In genomic region chr7:43649755-43650274, GRCh38 we compare ENCODE assay signal across 8 cellular contexts.
DNase-seq lines count a peak whose midpoint lies in the region; ATAC-seq and TF ChIP-seq lines count a peak whose summit lies in the region.

No MANE protein-coding gene starts in this region.

- no peak for TF ChIP-seq POLR2A in breast epithelium (IDR thresholded peaks at IDR 0.05)

- H3K4me3 ChIP-seq in ACC112 (ENCODE audit: low read depth, low read length) (peak overlapping the region; percentile 35; the same call in 1 of the 2 replicates), breast epithelium (no peak overlapping the region), neuronal stem cell (ENCODE audit: low read length in 2 of 2) (no peak overlapping the region)

- H2AFZ ChIP-seq in ACC112 (ENCODE audit: low read length, unreplicated experiment) (no peak overlapping the region), neuronal stem cell (ENCODE audit: low read length) (no peak overlapping the region)

- H2BK5ac ChIP-seq in neuronal stem cell (ENCODE audit: low read length) = no peak overlapping the region

- no peak overlapping the region for H4K91ac ChIP-seq in neuronal stem cell (ENCODE audit: low read depth, low read length, poor library complexity)

- peak overlapping the region; percentile 11 for H3K4ac ChIP-seq in neuronal stem cell (ENCODE audit: low read length)

- intact Hi-C loops in breast epithelium (cut with DNase I; ENCODE audit: low total_unique reads) = loop anchor here (2.0 kb wide), 1 partner anchor 29 kb away; no protein-coding TSS in a partner anchor

- WGBS in neuronal stem cell (ENCODE audit: extremely low coverage in 2 of 2, insufficient read length in 2 of 2, insufficient replicate concordance in 1 of 2), 2 donors = no CpG with 5 or more reads among the region's 4 CpGs

- peaks cover 70% of the 10 kb centered on the region for H3K4me1 ChIP-seq in ACC112 (ENCODE audit: control insufficient read depth, insufficient read depth, low read length, unreplicated experiment)
- H3K4me1 ChIP-seq in breast epithelium = peaks cover 3 to 10% of the 10 kb centered on the region in 2 donors
- H3K4me1 ChIP-seq in neuronal stem cell (ENCODE audit: control insufficient read depth in 2 of 2, insufficient read depth in 1 of 2, low read depth in 1 of 2, low read length in 2 of 2) = peaks cover 35 to 36% of the 10 kb centered on the region in 2 donors

- H3K27me3 ChIP-seq in ACC112 (ENCODE audit: insufficient read depth, low read length) (no peaks in the 10 kb centered on the region), breast epithelium (no peaks in the 10 kb centered on the region), neuronal stem cell (ENCODE audit: control insufficient read depth in 3 of 3, insufficient read depth in 3 of 3, low read depth in 1 of 3, low read length in 3 of 3) (no peaks in the 10 kb centered on the region)

- no peak overlapping the region for H2BK120ac ChIP-seq in neuronal stem cell (ENCODE audit: low read depth, low read length)

- DNase-seq in SKM-1 treated with dmso at 0.1 percent for 144 hours (lab: John Stamatoyannopoulos, UW; ENCODE audit: unreplicated experiment) = peak; percentile 96
- DNase-seq in breast epithelium (ENCODE audit: low spot score in 2 of 2) = no peak
- no peak for DNase-seq in neuronal stem cell (ENCODE audit: low spot score)
- DNase-seq in G401 (ENCODE audit: low spot score) = no peak
- no peak for DNase-seq in cerebellar cortex (ENCODE audit: low spot score)

- no peaks in the 10 kb centered on the region for H3K9me3 ChIP-seq in breast epithelium
- peaks cover 0 to 8% of the 10 kb centered on the region in 2 donors for H3K9me3 ChIP-seq in neuronal stem cell (replicated peaks in 1 of 2; ENCODE audit: control insufficient read depth in 2 of 2, insufficient read depth in 1 of 2, low read depth in 1 of 2, low read length in 2 of 2)

- H2BK15ac ChIP-seq in neuronal stem cell (ENCODE audit: low read length) = no peak overlapping the region

- H2AK5ac ChIP-seq in neuronal stem cell (ENCODE audit: low read depth, low read length) = no peak overlapping the region

- no peaks in the 10 kb centered on the region for H3K36me3 ChIP-seq in ACC112 (ENCODE audit: insufficient read depth, low read length)
- no peaks in the 10 kb centered on the region for H3K36me3 ChIP-seq in breast epithelium
- H3K36me3 ChIP-seq in neuronal stem cell (replicated peaks in 1 of 2; ENCODE audit: control insufficient read depth in 2 of 2, insufficient read depth in 2 of 2, low read length in 2 of 2) = peaks cover 5 to 54% of the 10 kb centered on the region in 2 donors

- no peak overlapping the region for H3K14ac ChIP-seq in neuronal stem cell (ENCODE audit: low read length)

- H4K8ac ChIP-seq in neuronal stem cell (ENCODE audit: low read depth, low read length) = no peak overlapping the region

- ATAC-seq in GM19035 (IDR thresholded peaks at IDR 0.05; ENCODE audit: unreplicated experiment) (peak; percentile 65), HG03108 (IDR thresholded peaks at IDR 0.05; ENCODE audit: unreplicated experiment) (peak; percentile 44)

- H2BK12ac ChIP-seq in neuronal stem cell (ENCODE audit: low read length) = no peak overlapping the region

- peaks cover 23% of the 10 kb centered on the region for H3K79me2 ChIP-seq in ACC112 (ENCODE audit: control insufficient read depth, insufficient read depth, low read length, unreplicated experiment)

- in situ Hi-C loops in G401 (cut with HindIII; ENCODE audit: low sequenced_read_pairs) = no loop called here

- H3K27ac ChIP-seq in ACC112 (ENCODE audit: low read depth, low read length) (peak overlapping the region; percentile 100), breast epithelium (peak overlapping the region; percentile 60 to 90), neuronal stem cell (replicated peaks; ENCODE audit: low read length) (no peak overlapping the region)

- H3K4me2 ChIP-seq in neuronal stem cell (ENCODE audit: insufficient read depth, low read length, poor library complexity, severe bottlenecking) = no peak overlapping the region

- H3K23ac ChIP-seq in neuronal stem cell (ENCODE audit: low read depth, low read length, poor library complexity) = no peak overlapping the region

- no peak overlapping the region for H3K9ac ChIP-seq in neuronal stem cell (ENCODE audit: low read depth, low read length, poor library complexity)

- H3K18ac ChIP-seq in neuronal stem cell (ENCODE audit: low read length) = no peak overlapping the region

- TF ChIP-seq CTCF in breast epithelium (IDR thresholded peaks at IDR 0.05) = no peak

- H3K79me1 ChIP-seq in neuronal stem cell (ENCODE audit: low read depth, low read length) = no peaks in the 10 kb centered on the region
